Comparison of ENCODE assay signal across 8 cellular contexts in the genomic region with DNA sequence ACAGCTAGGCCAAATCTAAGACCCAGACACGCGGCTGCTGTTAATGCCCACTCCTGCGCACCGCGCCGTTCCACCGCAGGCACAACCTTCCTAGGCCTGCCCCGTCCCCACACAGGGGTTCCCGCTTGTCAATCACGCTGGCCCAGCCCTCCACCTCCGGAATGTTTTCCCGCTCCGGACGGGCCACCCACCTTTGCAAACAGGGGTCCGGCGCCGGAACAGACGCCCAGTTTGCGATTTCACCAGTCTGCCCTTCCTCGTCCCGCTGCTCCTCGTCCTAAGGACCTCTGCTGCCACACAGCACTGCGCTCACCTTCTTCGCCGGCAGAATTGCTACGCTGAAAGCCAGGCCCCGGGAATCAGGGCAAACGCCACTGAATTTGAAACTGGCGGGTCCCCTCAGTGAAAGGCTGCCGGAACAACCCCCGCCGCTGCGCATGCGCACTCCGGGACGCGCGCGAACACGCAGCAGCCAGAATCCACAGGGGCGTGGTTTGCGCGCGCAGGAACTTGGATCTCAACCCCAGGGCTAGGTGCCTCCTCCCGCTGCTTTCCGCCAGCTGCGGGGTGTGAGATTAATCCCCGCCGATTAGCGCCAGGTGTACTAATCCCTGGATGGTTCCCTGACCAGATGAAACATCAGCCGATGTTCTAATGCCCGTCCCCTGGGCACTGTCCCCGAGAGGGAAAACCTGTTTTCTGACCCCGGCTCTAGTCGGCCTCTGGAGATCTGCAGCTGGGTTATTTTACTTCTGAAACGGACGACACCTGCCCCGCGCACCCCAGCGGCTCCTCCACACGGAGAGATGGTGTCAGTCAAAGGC.
DNase-seq lines count a peak whose midpoint lies in the region; ATAC-seq and TF ChIP-seq lines count a peak whose summit lies in the region.
"Not testable (repeated sequence)": the region's sequence is repeated elsewhere in the genome, so short reads cannot be mapped to it uniquely, and the experiment has no call there.

No MANE protein-coding gene starts in this region.

- not testable (repeated sequence) for TF ChIP-seq CTCF in Calu3 (IDR thresholded peaks at IDR 0.05; ENCODE audit: unreplicated experiment); endothelial cell (IDR thresholded peaks at IDR 0.05; ENCODE audit: unreplicated experiment)

- H3K27ac Mint-ChIP-seq in Calu3 (ENCODE audit: unreplicated experiment) (peak overlapping the region; percentile 78), endothelial cell (ENCODE audit: unreplicated experiment) (peak overlapping the region; percentile 36)
- H3K27ac Mint-ChIP-seq in activated CD8-positive, alpha-beta memory T cell treated with anti-CD3 and anti-CD28 coated beads, Interleukin-2, amount 10 ng/mL, durations not matched to agents 7 days and 5 days, result peak overlapping the region; percentile 93

- not testable (repeated sequence) for BruUV-seq in Calu3 (replicated peaks; lab: Mats Ljungman, UMichigan)

- H3K27me3 Mint-ChIP-seq in Calu3 (ENCODE audit: unreplicated experiment); activated CD8-positive, alpha-beta memory T cell treated with anti-CD3 and anti-CD28 coated beads, Interleukin-2, amount 10 ng/mL, durations not matched to agents 7 days and 5 days; endothelial cell (ENCODE audit: unreplicated experiment): not testable (repeated sequence)

- H3K36me3 Mint-ChIP-seq in Calu3 (ENCODE audit: insufficient read depth, unreplicated experiment), result peaks cover 18% of the 10 kb centered on the region
- H3K36me3 Mint-ChIP-seq in activated CD8-positive, alpha-beta memory T cell treated with anti-CD3 and anti-CD28 coated beads, Interleukin-2, amount 10 ng/mL, durations not matched to agents 7 days and 5 days; endothelial cell (ENCODE audit: low read depth, unreplicated experiment): not testable (repeated sequence)

- CTCF ChIA-PET in Calu3 (lab: Charles Lee); activated CD8-positive, alpha-beta memory T cell treated with anti-CD3 and anti-CD28 coated beads, Interleukin-2, amount 10 ng/mL, durations not matched to agents 7 days and 5 days (lab: Charles Lee): not testable (repeated sequence)

- ATAC-seq in GM21390 (IDR thresholded peaks at IDR 0.05; ENCODE audit: unreplicated experiment), result peak; percentile 55
- peak; percentile 90 for ATAC-seq in activated CD8-positive, alpha-beta memory T cell treated with anti-CD3 and anti-CD28 coated beads, Interleukin-2, amount 10 ng/mL, durations not matched to agents 7 days and 5 days

- not testable (repeated sequence) for H3K4me1 Mint-ChIP-seq in Calu3 (ENCODE audit: low read depth, unreplicated experiment); endothelial cell (ENCODE audit: unreplicated experiment)
- H3K4me1 Mint-ChIP-seq in activated CD8-positive, alpha-beta memory T cell treated with anti-CD3 and anti-CD28 coated beads, Interleukin-2, amount 10 ng/mL, durations not matched to agents 7 days and 5 days, result peaks cover 21% of the 10 kb centered on the region

- DNase-seq in Calu3, result peak; percentile 90
- DNase-seq in HUDEP-2 (lab: John Stamatoyannopoulos, UW; ENCODE audit: unreplicated experiment in 76 of 76), result peak in 74 of 76 experiments; percentile 39 to 92 (median 80)
- DNase-seq in NOMO-1 treated with DMSO at 0.1 percent for 48 hours (lab: John Stamatoyannopoulos, UW; ENCODE audit: unreplicated experiment), result peak; percentile 79
- DNase-seq in activated CD8-positive, alpha-beta memory T cell treated with anti-CD3 and anti-CD28 coated beads, Interleukin-2, amount 10 ng/mL, durations not matched to agents 7 days and 5 days, result peak; percentile 96
- DNase-seq in endothelial cell (ENCODE audit: low spot score), result peak; percentile 86
- DNase-seq in midbrain (lab: John Stamatoyannopoulos, UW), result peak; percentile 83
- peak; percentile 83 for DNase-seq in stimulated activated CD8-positive, alpha-beta memory T cell treated with anti-CD3 and anti-CD28 coated beads, Interleukin-15, amount 100 ng/mL, for 24 hours (ENCODE audit: low read depth)

- not testable (repeated sequence) for H3K9me3 Mint-ChIP-seq in Calu3 (ENCODE audit: low read depth, unreplicated experiment); activated CD8-positive, alpha-beta memory T cell treated with anti-CD3 and anti-CD28 coated beads, Interleukin-2, amount 10 ng/mL, durations not matched to agents 7 days and 5 days (ENCODE audit: low read depth); endothelial cell (ENCODE audit: unreplicated experiment)

- intact Hi-C loops in Calu3 (cut with micrococcal nuclease; ENCODE audit: unreplicated experiment), result not testable (repeated sequence)

- H3K4me3 Mint-ChIP-seq in Calu3 (ENCODE audit: low read depth, unreplicated experiment) (peak overlapping the region; percentile 99), endothelial cell (ENCODE audit: unreplicated experiment) (peak overlapping the region; percentile 95)
- peak overlapping the region; percentile 87 for H3K4me3 Mint-ChIP-seq in activated CD8-positive, alpha-beta memory T cell treated with anti-CD3 and anti-CD28 coated beads, Interleukin-2, amount 10 ng/mL, durations not matched to agents 7 days and 5 days

Comparison
In these comparisons a context has a peak if more than half of its experiments do, and no peak if none do; other contexts are left out.
1. Peak in every context shown above with its lines: DNase-seq and ATAC-seq.
2. H3K27ac Mint-ChIP-seq: peak in every context shown above with its lines; median percentile 93 in activated CD8-positive, alpha-beta memory T cell treated with anti-CD3 and anti-CD28 coated beads, Interleukin-2, amount 10 ng/mL, durations not matched to agents 7 days and 5 days; 78 in Calu3; 36 in endothelial cell.